Comparison of ENCODE assay signal across 7 cellular contexts in genomic region chr1:234915923-234916675, GRCh38.
DNase-seq lines count a peak whose midpoint lies in the region; ATAC-seq, FAIRE-seq and TF ChIP-seq lines count a peak whose summit lies in the region.

No MANE protein-coding gene starts in this region.

- peaks cover 4 to 6% of the 10 kb centered on the region in 2 donors for H3K27me3 Mint-ChIP-seq in stimulated activated naive B cell treated with anti-CD40 and anti-IgM and Interleukin-4, amounts not matched to agents 10 μg/mL and 1 μg/mL and 100 μg/mL, for 72 hours

- no peak overlapping the region for H4K5ac ChIP-seq in IMR-90 (ENCODE audit: low read depth, low read length)

- no peak for TF ChIP-seq POLR2A in IMR-90 (IDR thresholded peaks at IDR 0.05; ENCODE audit: low read depth, low read length)

- no peak overlapping the region for H2BK20ac ChIP-seq in IMR-90 (ENCODE audit: low read depth, low read length)

- TF ChIP-seq CTCF in IMR-90 (conservative IDR thresholded peaks at IDR 0.05; ENCODE audit: low read depth, low read length) (no peak), D721Med (IDR thresholded peaks at IDR 0.05; ENCODE audit: insufficient read depth, missing control alignments) (no peak), brain microvascular endothelial cell (IDR thresholded peaks at IDR 0.05; ENCODE audit: low read depth, low read length, missing control alignments) (no peak)

- H3K36me3 ChIP-seq in IMR-90 (ENCODE audit: control insufficient read depth, insufficient read depth, low read length) (no peaks in the 10 kb centered on the region), brain microvascular endothelial cell (replicated peaks) (no peaks in the 10 kb centered on the region)

- no peak overlapping the region for H3K23ac ChIP-seq in IMR-90 (ENCODE audit: low read depth, low read length)

- CTCF ChIA-PET in IMR-90 (lab: Yijun Ruan, JAX): no interaction called here

- intact Hi-C loops in IMR-90 (cut with micrococcal nuclease): no loop called here
- intact Hi-C loops in left ventricle myocardium superior (cut with micrococcal nuclease): no loop called here

- H3K9me1 ChIP-seq in IMR-90 (ENCODE audit: insufficient read depth, low read length): peaks cover 4% of the 10 kb centered on the region

- no peaks in the 10 kb centered on the region for H4K20me1 ChIP-seq in IMR-90 (ENCODE audit: insufficient read depth, low read length)

- no peak overlapping the region; the same call in 1 of the 2 replicates for H3K4ac ChIP-seq in IMR-90 (ENCODE audit: low read depth, low read length)

- peak overlapping the region; percentile 18; the same call in 1 of the 2 replicates for H2BK120ac ChIP-seq in IMR-90 (ENCODE audit: low read depth, low read length)

- no peak overlapping the region; the same call in 2 of the 3 replicates for H2BK15ac ChIP-seq in IMR-90 (ENCODE audit: low read depth, low read length)

- H3K4me1 Mint-ChIP-seq in stimulated activated naive B cell treated with anti-CD40 and anti-IgM and Interleukin-4, amounts not matched to agents 10 μg/mL and 1 μg/mL and 100 μg/mL, for 72 hours: peaks cover 30 to 34% of the 10 kb centered on the region in 2 donors

- WGBS in IMR-90 (ENCODE audit: extremely low coverage in 2 of 2, insufficient read length in 1 of 2), 2 experiments: 69% methylated on average over 7 of the region's 16 CpGs; no CpG with 5 or more reads in 1 of the 2 experiments

- in situ Hi-C loops in IMR-90 (cut with MboI; ENCODE audit: low sequenced_read_pairs) (no loop called here), brain microvascular endothelial cell (cut with HindIII; ENCODE audit: low pct_ligation_motif_present, low sequenced_read_pairs) (no loop called here)

- H3K4me1 ChIP-seq in IMR-90 (ENCODE audit: control insufficient read depth, insufficient read depth, low read length): peaks cover 15% of the 10 kb centered on the region

- H2AK9ac ChIP-seq in IMR-90 (replicated peaks; ENCODE audit: low read depth, low read length, poor library complexity): peak overlapping the region; percentile 55

- H3K4me3 Mint-ChIP-seq in stimulated activated naive B cell treated with anti-CD40 and anti-IgM and Interleukin-4, amounts not matched to agents 10 μg/mL and 1 μg/mL and 100 μg/mL, for 72 hours: no peak overlapping the region

- H2AFZ ChIP-seq in IMR-90 (replicated peaks; ENCODE audit: low read length, poor library complexity): no peak overlapping the region

- ATAC-seq in IMR-90 (ENCODE audit: low read depth) (no peak), left ventricle myocardium superior (peak; percentile 71)
- no peak for ATAC-seq in stimulated activated naive B cell treated with anti-CD40 and anti-IgM and Interleukin-4, amounts not matched to agents 10 μg/mL and 1 μg/mL and 100 μg/mL, for 72 hours (replicated peaks)

- H4K91ac ChIP-seq in IMR-90 (ENCODE audit: insufficient read depth, low read depth, low read length): no peak overlapping the region

- 0 out of 2 replicates have a peak overlapping the region, but pooled peaks have one; percentile 3 for H3K18ac ChIP-seq in IMR-90 (ENCODE audit: low read depth, low read length)

- H3K79me1 ChIP-seq in IMR-90 (ENCODE audit: low read depth in 1 of 2, low read length in 2 of 2): no peaks in the 10 kb centered on the region

- H3K14ac ChIP-seq in IMR-90 (replicated peaks; ENCODE audit: low read depth, low read length): no peak overlapping the region

- BruUV-seq in IMR-90 (replicated peaks; lab: Mats Ljungman, UMichigan): no TSS peak

- H3K27ac ChIP-seq in IMR-90 (ENCODE audit: insufficient read depth, low read length): no peak overlapping the region
- H3K27ac ChIP-seq in brain microvascular endothelial cell: no peak overlapping the region

- H4K8ac ChIP-seq in IMR-90 (ENCODE audit: low read depth in 2 of 2, low read length in 2 of 2): no peak overlapping the region

- no peak for TF ChIP-seq RAD21 in IMR-90 (IDR thresholded peaks at IDR 0.05; ENCODE audit: low read length)

- peaks cover 2 to 7% of the 10 kb centered on the region in 2 donors for H3K9me3 Mint-ChIP-seq in stimulated activated naive B cell treated with anti-CD40 and anti-IgM and Interleukin-4, amounts not matched to agents 10 μg/mL and 1 μg/mL and 100 μg/mL, for 72 hours

- peaks cover 2 to 7% of the 10 kb centered on the region in 2 donors for H3K36me3 Mint-ChIP-seq in stimulated activated naive B cell treated with anti-CD40 and anti-IgM and Interleukin-4, amounts not matched to agents 10 μg/mL and 1 μg/mL and 100 μg/mL, for 72 hours

- FAIRE-seq in D721Med (lab: Jason Lieb, UNC): no peak

- no peak overlapping the region for H2AK5ac ChIP-seq in IMR-90 (ENCODE audit: low read depth, low read length)

- H3K9ac ChIP-seq in IMR-90 (ENCODE audit: low read depth, low read length): no peak overlapping the region

- peak overlapping the region; percentile 69 for H3K27ac Mint-ChIP-seq in stimulated activated naive B cell treated with anti-CD40 and anti-IgM and Interleukin-4, amounts not matched to agents 10 μg/mL and 1 μg/mL and 100 μg/mL, for 72 hours

- no peak overlapping the region for H2BK5ac ChIP-seq in IMR-90 (ENCODE audit: low read depth, low read length, poor library complexity, severe bottlenecking)

- no peak overlapping the region for H3K4me3 ChIP-seq in IMR-90 (ENCODE audit: insufficient read depth, low read depth, low read length)
- no peak overlapping the region for H3K4me3 ChIP-seq in brain microvascular endothelial cell (ENCODE audit: low read depth, low read length)

- POLR2A ChIA-PET in IMR-90 (lab: Charles Lee; ENCODE audit: unreplicated experiment): no interaction called here

- no peak overlapping the region for H3K4me2 ChIP-seq in IMR-90 (ENCODE audit: low read depth, low read length)

- H3K9me3 ChIP-seq in IMR-90 (ENCODE audit: control insufficient read depth, insufficient read depth, low read length): no peaks in the 10 kb centered on the region

- H3K56ac ChIP-seq in IMR-90 (ENCODE audit: extremely low read depth, insufficient read depth, low read length): no peak overlapping the region

- no peak for DNase-seq in IMR-90
- peak; percentile 83 for DNase-seq in NOMO-1 treated with dmso at 0.1 percent for 144 hours (lab: John Stamatoyannopoulos, UW; ENCODE audit: unreplicated experiment)
- DNase-seq in left ventricle myocardium superior: peak; percentile 64
- DNase-seq in stimulated activated naive B cell treated with anti-CD40 and anti-IgM and Interleukin-4, amounts not matched to agents 10 μg/mL and 1 μg/mL and 100 μg/mL, for 72 hours: no peak
- DNase-seq in D721Med (ENCODE audit: insufficient read length, low spot score): no peak
- no peak for DNase-seq in brain microvascular endothelial cell
- DNase-seq in T-helper 2 cell: no peak

- H3K27me3 ChIP-seq in IMR-90 (ENCODE audit: control insufficient read depth, insufficient read depth, low read length) (no peaks in the 10 kb centered on the region), brain microvascular endothelial cell (replicated peaks) (no peaks in the 10 kb centered on the region)

- dilution Hi-C loops in IMR-90 (cut with HindIII; ENCODE audit: low sequenced_read_pairs, unreplicated experiment): no loop called here

TF ChIP-seq in IMR-90, 13 proteins besides CTCF, POLR2A, EP300 and RAD21:
- TF ChIP-seq RCOR1 (IDR thresholded peaks at IDR 0.05; ENCODE audit: insufficient replicate concordance, low read length) (no peak), USF2 (IDR thresholded peaks at IDR 0.05; ENCODE audit: low read depth, low read length) (no peak), FOS (IDR thresholded peaks at IDR 0.05; ENCODE audit: low read depth, low read length) (no peak), CHD1 (IDR thresholded peaks at IDR 0.05; ENCODE audit: low read depth, low read length) (no peak), SMC3 (IDR thresholded peaks at IDR 0.05; ENCODE audit: low read depth, low read length) (no peak), CEBPB (IDR thresholded peaks at IDR 0.05; ENCODE audit: low read depth, low read length) (no peak), MAZ (IDR thresholded peaks at IDR 0.05; ENCODE audit: borderline replicate concordance, low read depth, low read length) (no peak)

Comparison
In these comparisons a context has a peak if more than half of its experiments do, and no peak if none do; other contexts are left out.
1. DNase-seq: peak in NOMO-1 treated with dmso at 0.1 percent for 144 hours (single experiment) and left ventricle myocardium superior (single experiment); none in IMR-90 (single experiment), stimulated activated naive B cell treated with anti-CD40 and anti-IgM and Interleukin-4, amounts not matched to agents 10 μg/mL and 1 μg/mL and 100 μg/mL, for 72 hours (single experiment), D721Med (single experiment), brain microvascular endothelial cell (single experiment) and T-helper 2 cell (0 of 5).